ENCODE assay signal across 14 cellular contexts in genomic region chr7:52547301-52547920, GRCh38.
A peak's percentile ranks its signal among the peaks of the same experiment; 100 is the strongest.
DNase-seq lines count a peak whose midpoint lies in the region; ATAC-seq and TF ChIP-seq lines count a peak whose summit lies in the region.
"Had no signal": no experiment of that assay in that cellular context is flagged by ENCODE, and none has a peak within 500 bp of the region (broad histone marks: within the 10 kb centered on the region; RNA-seq: fewer than 3 reads in every experiment).

No MANE protein-coding gene starts in this region.

- H3K9me2 ChIP-seq in GM23338 (ENCODE audit: insufficient read depth) = peaks cover 5% of the 10 kb centered on the region; the same call in 1 of the 2 replicates
- no peaks in the 10 kb centered on the region for H3K9me2 ChIP-seq in OCI-LY1 (ENCODE audit: low read depth, low read length)

- peaks cover 8% of the 10 kb centered on the region; the same call in 1 of the 2 replicates for H3K9me3 ChIP-seq in OCI-LY1 (ENCODE audit: low read length)

- H4K20me1 ChIP-seq in GM23338 (replicated peaks; ENCODE audit: insufficient read depth) (no peaks in the 10 kb centered on the region), OCI-LY1 (ENCODE audit: insufficient read depth, low read length) (no peaks in the 10 kb centered on the region)

- H3K27me3 ChIP-seq in GM23338 (ENCODE audit: insufficient read depth) (no peaks in the 10 kb centered on the region), OCI-LY1 (ENCODE audit: insufficient read depth, low read length) (no peaks in the 10 kb centered on the region)

- no peaks in the 10 kb centered on the region for H3K36me3 ChIP-seq in GM23338 (ENCODE audit: insufficient read depth)
- H3K36me3 ChIP-seq in OCI-LY1 (ENCODE audit: insufficient read depth, low read length) = peaks cover 9% of the 10 kb centered on the region; the same call in 1 of the 2 replicates

- H3K36me3 Mint-ChIP-seq in GM23338 (ENCODE audit: low read depth) = peaks cover 7% of the 10 kb centered on the region
- peaks cover 19% of the 10 kb centered on the region for H3K36me3 Mint-ChIP-seq in natural killer cell treated with Interleukin-12 subunit alpha and Interleukin-12 subunit beta and Interleukin-15 and Interleukin-18, amount 100 ng/mL, for 72 hours

- H3K4me2 ChIP-seq in GM23338 = no peak overlapping the region
- H3K4me2 ChIP-seq in OCI-LY1 (ENCODE audit: low read length) = peak overlapping the region; percentile 51

- H3K4me3 Mint-ChIP-seq in GM23338 = no peak overlapping the region
- H3K4me3 Mint-ChIP-seq in natural killer cell treated with Interleukin-12 subunit alpha and Interleukin-12 subunit beta and Interleukin-15 and Interleukin-18, amount 100 ng/mL, for 72 hours = no peak overlapping the region
- H3K4me3 Mint-ChIP-seq: B cell; CD4-positive, alpha-beta T cell had no signal

- TF ChIP-seq CTCF in GM23338 (conservative IDR thresholded peaks at IDR 0.05; ENCODE audit: low read depth in 2 of 2) (no peak), OCI-LY1 (IDR thresholded peaks at IDR 0.05; ENCODE audit: low read length) (no peak)

- H3K4me1 ChIP-seq in GM23338 (ENCODE audit: insufficient read depth) (peaks cover 10% of the 10 kb centered on the region), OCI-LY1 (ENCODE audit: insufficient read depth, low read length, severe bottlenecking) (peaks cover 53% of the 10 kb centered on the region)

- peaks cover 7% of the 10 kb centered on the region for H3K9me3 Mint-ChIP-seq in GM23338
- peaks cover 14% of the 10 kb centered on the region for H3K9me3 Mint-ChIP-seq in natural killer cell treated with Interleukin-12 subunit alpha and Interleukin-12 subunit beta and Interleukin-15 and Interleukin-18, amount 100 ng/mL, for 72 hours

- H3K4me3 ChIP-seq in GM23338 (no peak overlapping the region), OCI-LY1 (ENCODE audit: low read depth, low read length, poor library complexity, severe bottlenecking) (peak overlapping the region; percentile 43)

- DNase-seq in DMS153 (lab: John Stamatoyannopoulos, UW) (peak; percentile 84), GM23338 (ENCODE audit: low spot score) (peak; percentile 4), mucosa of gallbladder (ENCODE audit: low spot score) (peak; percentile 21), hippocampal formation (lab: John Stamatoyannopoulos, UW) (no peak), GM03348 (ENCODE audit: low spot score) (no peak)
- DNase-seq in natural killer cell treated with Interleukin-12 subunit alpha and Interleukin-12 subunit beta and Interleukin-15 and Interleukin-18, amount 100 ng/mL, for 72 hours (ENCODE audit: low spot score) = no peak
- DNase-seq: CD4-positive, alpha-beta T cell; NCI-H1417 treated with DMSO at 0.1 percent for 48 hours; NCI-H2029 treated with DMSO at 0.1 percent for 48 hours; NCI-H524 treated with DMSO at 0.1 percent for 48 hours; PC-3 had no signal

- H3K27ac ChIP-seq in GM23338 (ENCODE audit: low read depth) (no peak overlapping the region), OCI-LY1 (ENCODE audit: low read depth, low read length, poor library complexity, severe bottlenecking) (peak overlapping the region; percentile 70)
- H3K27ac ChIP-seq: RWPE1 had no signal

- no peaks in the 10 kb centered on the region for H3K79me2 ChIP-seq in GM23338 (replicated peaks; ENCODE audit: insufficient read depth)
- no peaks in the 10 kb centered on the region for H3K79me2 ChIP-seq in OCI-LY1 (ENCODE audit: insufficient read depth, low read length)

- peaks cover 1% of the 10 kb centered on the region for H3K27me3 Mint-ChIP-seq in GM23338 (ENCODE audit: insufficient read depth, low read depth, poor library complexity)
- H3K27me3 Mint-ChIP-seq in natural killer cell treated with Interleukin-12 subunit alpha and Interleukin-12 subunit beta and Interleukin-15 and Interleukin-18, amount 100 ng/mL, for 72 hours = no peaks in the 10 kb centered on the region
- H3K27me3 Mint-ChIP-seq: B cell; CD4-positive, alpha-beta T cell had no signal

- 0 out of 2 replicates have a peak overlapping the region, but pooled peaks have one; percentile 2 for H2AFZ ChIP-seq in GM23338
- H2AFZ ChIP-seq in OCI-LY1 (ENCODE audit: low read length) = peak overlapping the region; percentile 67

- H3F3A ChIP-seq in GM23338 (replicated peaks; ENCODE audit: low read depth) (no peaks in the 10 kb centered on the region), OCI-LY1 (ENCODE audit: insufficient read depth, low read length) (no peaks in the 10 kb centered on the region)

- H3K4me1 Mint-ChIP-seq in GM23338 = peaks cover 13% of the 10 kb centered on the region
- H3K4me1 Mint-ChIP-seq in natural killer cell treated with Interleukin-12 subunit alpha and Interleukin-12 subunit beta and Interleukin-15 and Interleukin-18, amount 100 ng/mL, for 72 hours (ENCODE audit: low read depth in 2 of 2) = no peaks in the 10 kb centered on the region
- H3K4me1 Mint-ChIP-seq: B cell had no signal

- no peak overlapping the region; the same call in 1 of the 2 replicates for H3K27ac Mint-ChIP-seq in GM23338
- no peak overlapping the region for H3K27ac Mint-ChIP-seq in natural killer cell treated with Interleukin-12 subunit alpha and Interleukin-12 subunit beta and Interleukin-15 and Interleukin-18, amount 100 ng/mL, for 72 hours
- H3K27ac Mint-ChIP-seq: B cell; CD4-positive, alpha-beta T cell had no signal

- H3K9ac ChIP-seq in OCI-LY1 (ENCODE audit: low read length) = peak overlapping the region; percentile 36

- peak; percentile 60; the same call in 2 of the 3 replicates for ATAC-seq in GM23338
- ATAC-seq in natural killer cell treated with Interleukin-12 subunit alpha and Interleukin-12 subunit beta and Interleukin-15 and Interleukin-18, amount 100 ng/mL, for 72 hours = no peak
- ATAC-seq: PC-3 had no signal

TF ChIP-seq in GM23338, 12 proteins besides CTCF, POLR2A, EP300 and RAD21 (continues in another document):
- TF ChIP-seq STAT1 (IDR thresholded peaks at IDR 0.05; ENCODE audit: unreplicated experiment) (no peak), NANOG (IDR thresholded peaks at IDR 0.05; ENCODE audit: borderline replicate concordance) (no peak), ZNF462 (CRISPR knock-in tag; IDR thresholded peaks at IDR 0.05) (no peak), JUNB (IDR thresholded peaks at IDR 0.05; ENCODE audit: unreplicated experiment) (no peak), CREB1 (CRISPR knock-in tag; IDR thresholded peaks at IDR 0.05; ENCODE audit: low read depth) (no peak)

Comparison
In these comparisons a context has a peak if more than half of its experiments do, and no peak if none do; other contexts are left out.
1. DNase-seq: peak in DMS153 (single experiment), GM23338 (single experiment) and mucosa of gallbladder (single experiment); none in hippocampal formation (0 of 2), GM03348 (single experiment) and natural killer cell treated with Interleukin-12 subunit alpha and Interleukin-12 subunit beta and Interleukin-15 and Interleukin-18, amount 100 ng/mL, for 72 hours (single experiment).